Comparison of ENCODE assay signal across 8 cellular contexts in the genomic region with DNA sequence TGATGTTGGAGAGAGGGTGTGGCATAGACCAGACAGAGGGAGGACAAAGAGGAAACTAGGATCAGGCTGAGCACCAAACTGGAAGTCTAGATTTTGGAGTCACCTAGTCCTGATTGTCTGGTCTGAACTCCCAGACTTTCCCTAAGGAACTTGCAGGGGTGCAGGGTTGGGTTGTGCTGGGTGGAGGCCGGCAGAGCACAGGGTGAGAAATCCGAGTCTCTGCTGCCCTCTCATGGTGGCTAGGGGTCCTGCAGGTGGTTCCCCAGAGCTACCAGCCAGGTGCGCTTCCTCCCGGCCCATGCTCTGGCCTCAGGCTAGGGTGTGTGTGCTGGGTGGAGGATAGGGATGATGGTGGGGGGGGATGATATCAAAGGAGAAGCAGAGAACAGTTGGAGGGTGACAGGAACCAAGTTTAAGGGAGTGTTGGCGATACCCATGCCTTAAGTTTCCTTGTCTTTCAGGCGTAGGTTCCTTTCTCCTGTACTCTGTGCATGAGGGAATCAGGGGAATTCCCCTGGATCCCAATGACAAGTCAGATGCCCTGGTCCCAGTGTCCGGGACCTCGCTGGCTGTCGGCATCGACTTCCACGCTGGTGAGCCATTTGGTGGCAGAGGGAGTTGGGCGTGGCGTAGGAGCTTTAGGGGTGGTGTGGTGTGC. TPM values are rescaled to one million over a fixed set of nuclear protein-coding genes. Genes with fewer than 3 reads are reported as not detected.
DNase-seq lines count a peak whose midpoint lies in the region; ATAC-seq and TF ChIP-seq lines count a peak whose summit lies in the region.

No MANE protein-coding gene starts in this region.

- H3K4me3 Mint-ChIP-seq in chondrocyte (ENCODE audit: unreplicated experiment), result no peak overlapping the region

- H3K27ac Mint-ChIP-seq in chondrocyte (ENCODE audit: unreplicated experiment), result peak overlapping the region; percentile 39

- peak; percentile 84 for TF ChIP-seq CTCF in AG09309 (IDR thresholded peaks at IDR 0.05; ENCODE audit: control insufficient read depth, insufficient read depth, low read depth, low read length, missing control alignments)
- peak; percentile 91 for TF ChIP-seq CTCF in chondrocyte (IDR thresholded peaks at IDR 0.05)
- TF ChIP-seq CTCF in right lobe of liver (IDR thresholded peaks at IDR 0.05), result peak; percentile 78 to 87 (median 82)

- no peaks in the 10 kb centered on the region for H3K4me1 ChIP-seq in right lobe of liver

- peaks cover 55% of the 10 kb centered on the region for H3K36me3 Mint-ChIP-seq in chondrocyte (ENCODE audit: low read depth)

- intact Hi-C loops in right lobe of liver (cut with DNase I), result loop anchor here (5.0 kb wide), 2 partner anchors 56 to 61 kb away; a partner anchor contains a TSS

- peaks cover 7 to 96% (median 66%) of the 10 kb centered on the region in 4 donors for H3K36me3 ChIP-seq in right lobe of liver

- H3K9me3 Mint-ChIP-seq in chondrocyte (ENCODE audit: low read depth), result no peaks in the 10 kb centered on the region

- no peaks in the 10 kb centered on the region for H3K27me3 Mint-ChIP-seq in chondrocyte (ENCODE audit: low read depth)

- no peaks in the 10 kb centered on the region for H3K27me3 ChIP-seq in right lobe of liver

- no peak overlapping the region for H3K27ac ChIP-seq in right lobe of liver

- H3K9me3 ChIP-seq in right lobe of liver, result no peaks in the 10 kb centered on the region

- peaks cover 5% of the 10 kb centered on the region for H3K4me1 Mint-ChIP-seq in chondrocyte (ENCODE audit: low read depth)

- no peak for TF ChIP-seq POLR2A in right lobe of liver (IDR thresholded peaks at IDR 0.05)

- DNase-seq in AG09309 (ENCODE audit: low read depth), result no peak
- peak; percentile 52 for DNase-seq in NCI-H2196 treated with DMSO at 0.1 percent for 48 hours (lab: John Stamatoyannopoulos, UW; ENCODE audit: unreplicated experiment)
- peak; percentile 78 to 83 for DNase-seq in activated CD4-positive, alpha-beta T cell treated with anti-CD3 and anti-CD28 coated beads for 24 hours (ENCODE audit: low read depth in 2 of 2)
- DNase-seq in chondrocyte (ENCODE audit: low spot score), result no peak
- peak in 2 of 3 donors; percentile 71 to 74 for DNase-seq in right lobe of liver
- DNase-seq in stimulated activated CD8-positive, alpha-beta memory T cell treated with anti-CD3 and anti-CD28 coated beads, Interleukin-15, amount 100 ng/mL, for 1 hour (ENCODE audit: low read depth), result peak; percentile 73

- ATAC-seq in GM18907 (IDR thresholded peaks at IDR 0.05; ENCODE audit: unreplicated experiment) (peak; percentile 87), HG03139 (IDR thresholded peaks at IDR 0.05; ENCODE audit: unreplicated experiment) (peak; percentile 78), right lobe of liver (peak; percentile 82 to 91 (median 84))

- WGBS in right lobe of liver (ENCODE audit: insufficient coverage, low coverage, low lambda C conversion rate, missing lambda C conversion rate), result 44% methylated on average over 3 of the region's 13 CpGs

- H3K4me3 ChIP-seq in AG09309 (ENCODE audit: control insufficient read depth, low read depth, low read length) (no peak overlapping the region), right lobe of liver (no peak overlapping the region)

RNA-seq across cellular contexts. Expression of a gene that starts 33.5 kb away (rescaled TPM):
- 75.4 to 85.4 TPM (median 82.8 TPM) in 3 replicates for total RNA-seq in chondrocyte
- 1 to 10 TPM in 2 of 6 experiments, under 1 TPM in 1, not detected in 3; 0.87 to 1.5 (median 1.2) TPM for total RNA-seq in right lobe of liver

RNA-seq across cellular contexts. Expression of a gene that starts 35.6 kb away (rescaled TPM):
- not detected in 3 replicates for total RNA-seq in chondrocyte
- not detected for total RNA-seq in right lobe of liver

RNA-seq across cellular contexts. Expression of a gene that starts 46.5 kb away (rescaled TPM):
- total RNA-seq in chondrocyte (112 to 292 TPM (median 291 TPM) in 3 replicates), right lobe of liver (100 to 1,000 TPM; 157 to 228 (median 194) TPM)

RNA-seq across cellular contexts. Expression of a gene that starts 54.8 kb away (rescaled TPM):
- total RNA-seq in chondrocyte (448 to 583 TPM (median 463 TPM) in 3 replicates), right lobe of liver (100 to 1,000 TPM; 268 to 387 (median 301) TPM)

Comparison
In these comparisons a context has a peak if more than half of its experiments do, and no peak if none do; other contexts are left out.
1. DNase-seq: peak in NCI-H2196 treated with DMSO at 0.1 percent for 48 hours (single experiment), activated CD4-positive, alpha-beta T cell treated with anti-CD3 and anti-CD28 coated beads for 24 hours (2 of 2), right lobe of liver (2 of 3) and stimulated activated CD8-positive, alpha-beta memory T cell treated with anti-CD3 and anti-CD28 coated beads, Interleukin-15, amount 100 ng/mL, for 1 hour (single experiment); none in AG09309 (single experiment) and chondrocyte (single experiment).
2. RNA of a gene that starts 33.5 kb away (total RNA-seq): 75.4 to 85.4 TPM in chondrocyte; 0.87 to 1.5 TPM in right lobe of liver; every median in the first group is over 10 times any median in the second.
3. Peak in every context shown above with its lines, with median percentiles within 50 percentile points of each other: CTCF ChIP-seq and ATAC-seq.